In genomic region chr4:49149006-49149975, GRCh38 we compare ENCODE assay signal across 8 cellular contexts.
DNase-seq lines count a peak whose midpoint lies in the region; ATAC-seq, FAIRE-seq and TF ChIP-seq lines count a peak whose summit lies in the region.
"Not testable (repeated sequence)": the region's sequence is repeated elsewhere in the genome, so short reads cannot be mapped to it uniquely, and the experiment has no call there.

No MANE protein-coding gene starts in this region.

- 54% methylated on average over 21 of the region's 21 CpGs for WGBS in hepatocyte (ENCODE audit: low lambda C conversion rate, missing lambda C conversion rate)
- WGBS in pancreas, 2 donors, result 50 to 58% methylated on average over 21 of the region's 21 CpGs

- H3K27me3 ChIP-seq in colonic mucosa, hepatocyte, pancreas: not testable (repeated sequence)

- H2AFZ ChIP-seq in hepatocyte, result not testable (repeated sequence)

- not testable (repeated sequence) for H3K9ac ChIP-seq in colonic mucosa (ENCODE audit: low read depth in 2 of 2, low read length in 2 of 2)

- not testable (repeated sequence) for H3K79me2 ChIP-seq in hepatocyte

- not testable (repeated sequence) for FAIRE-seq in pancreas (lab: Jason Lieb, UNC)

- H3K9me3 ChIP-seq in colonic mucosa; hepatocyte (ENCODE audit: low read depth); pancreas: not testable (repeated sequence)

- not testable (repeated sequence) for H3K27ac ChIP-seq in colonic mucosa, hepatocyte, pancreas

- H3K4me1 ChIP-seq in colonic mucosa; hepatocyte (ENCODE audit: insufficient read depth); pancreas: not testable (repeated sequence)

- H3K9me2 ChIP-seq in hepatocyte (replicated peaks; ENCODE audit: insufficient read depth), result not testable (repeated sequence)

- not testable (repeated sequence) for H4K20me1 ChIP-seq in hepatocyte (ENCODE audit: insufficient read depth, poor library complexity, severe bottlenecking)

- intact Hi-C loops in colonic mucosa (cut with DNase I); pancreas (cut with DNase I): not testable (repeated sequence)

- peak; percentile 74 for ATAC-seq in GM19035 (IDR thresholded peaks at IDR 0.05; ENCODE audit: unreplicated experiment)
- peak; percentile 80 for ATAC-seq in HG02610 (IDR thresholded peaks at IDR 0.05; ENCODE audit: unreplicated experiment)
- ATAC-seq in HG03469 (IDR thresholded peaks at IDR 0.05; ENCODE audit: unreplicated experiment), result peak; percentile 59
- ATAC-seq in pancreas, result peak; percentile 86 to 95 (median 88)

- not testable (repeated sequence) for H3K4me3 ChIP-seq in AG10803 (ENCODE audit: low read length); colonic mucosa; hepatocyte; pancreas

- DNase-seq in AG10803 (ENCODE audit: low read depth), result peak; percentile 74
- peak; percentile 81 for DNase-seq in SK-N-DZ (ENCODE audit: low spot score)
- peak; percentile 27 for DNase-seq in colonic mucosa
- peak; percentile 96 for DNase-seq in hepatocyte (ENCODE audit: low spot score)
- peak in 1 of 6 donors; percentile 28 for DNase-seq in pancreas

- H3K36me3 ChIP-seq in colonic mucosa; hepatocyte (replicated peaks; ENCODE audit: insufficient read depth, low read depth); pancreas: not testable (repeated sequence)

- not testable (repeated sequence) for H3K4me2 ChIP-seq in hepatocyte

- not testable (repeated sequence) for TF ChIP-seq CTCF in AG10803 (conservative IDR thresholded peaks at IDR 0.05; ENCODE audit: low read length); colonic mucosa (IDR thresholded peaks at IDR 0.05); hepatocyte (IDR thresholded peaks at IDR 0.05; ENCODE audit: poor library complexity); pancreas (IDR thresholded peaks at IDR 0.05)
